ENCODE assay signal across 9 cellular contexts in the genomic region with DNA sequence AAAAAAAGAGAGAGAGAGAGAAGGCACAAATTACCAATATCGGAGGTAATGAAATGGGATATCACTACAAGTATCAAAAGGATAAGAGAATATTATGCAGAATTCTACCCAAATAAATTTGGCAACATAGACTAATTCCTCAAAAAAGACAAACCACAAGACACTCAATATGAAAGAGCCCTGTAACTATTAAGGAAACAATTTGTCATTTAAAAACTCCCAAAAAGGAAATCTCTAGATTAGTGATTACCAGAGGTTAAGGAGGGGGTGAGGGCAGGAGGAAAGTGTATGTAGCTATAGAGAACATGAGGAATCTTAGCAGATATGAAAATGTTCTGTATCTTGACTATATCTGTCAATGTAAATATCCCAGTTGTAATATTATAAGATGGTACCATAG.
DNase-seq lines count a peak whose midpoint lies in the region; ATAC-seq lines count a peak whose summit lies in the region.
"Had no signal": no experiment of that assay in that cellular context is flagged by ENCODE, and none has a peak within 500 bp of the region (broad histone marks: within the 10 kb centered on the region; RNA-seq: fewer than 3 reads in every experiment).

No MANE protein-coding gene starts in this region.

- H3K27ac ChIP-seq in epithelial cell of prostate, result peak overlapping the region; percentile 91

- ATAC-seq in GM18511 (IDR thresholded peaks at IDR 0.05; ENCODE audit: unreplicated experiment) (peak; percentile 71), GM21381 (IDR thresholded peaks at IDR 0.05; ENCODE audit: unreplicated experiment) (peak; percentile 50), HG03175 (IDR thresholded peaks at IDR 0.05; ENCODE audit: unreplicated experiment) (peak; percentile 41)

- DNase-seq in epithelial cell of prostate (ENCODE audit: low read depth, low spot score), result no peak
- no peak for DNase-seq in AML-193 (lab: John Stamatoyannopoulos, UW)
- DNase-seq in SIG-M5 (lab: John Stamatoyannopoulos, UW), result no peak
- DNase-seq in stimulated activated naive CD4-positive, alpha-beta T cell (lab: John Stamatoyannopoulos, UW), result no peak
- DNase-seq: activated CD4-positive, alpha-beta T cell treated with anti-CD3 and anti-CD28 coated beads, Interleukin-2, amount 50 U/mL, for 48 hours; stimulated activated naive CD4-positive, alpha-beta T cell treated with Interleukin-2 at 50 U/mL for 16 hours had no signal
